ENCODE assay signal across 8 cellular contexts in genomic region chr10:110918269-110918632, GRCh38. TPM values are rescaled to one million over a fixed set of nuclear protein-coding genes. Genes with fewer than 3 reads are reported as not detected.
DNase-seq lines count a peak whose midpoint lies in the region; ATAC-seq and TF ChIP-seq lines count a peak whose summit lies in the region.

No MANE protein-coding gene starts in this region.

- DNase-seq in MG63 (peak; percentile 97), epithelial cell of prostate (ENCODE audit: low read depth, low spot score) (peak; percentile 69), stromal cell of bone marrow (ENCODE audit: low read depth) (peak; percentile 94)
- DNase-seq in activated CD4-positive, alpha-beta T cell treated with anti-CD3 and anti-CD28 coated beads for 48 hours, result peak; percentile 92

- peaks cover 12% of the 10 kb centered on the region for H4K20me1 ChIP-seq in DOHH2 (ENCODE audit: control insufficient read depth, insufficient read depth, low read depth, low read length)

- peaks cover 58% of the 10 kb centered on the region for H3K4me1 ChIP-seq in DOHH2 (ENCODE audit: control insufficient read depth, low read length)
- H3K4me1 ChIP-seq in muscle layer of duodenum (ENCODE audit: control insufficient read depth in 1 of 2, insufficient read depth in 2 of 2, low read length in 2 of 2), result peaks cover 5 to 18% of the 10 kb centered on the region in 2 donors

- TF ChIP-seq CTCF in DOHH2 (IDR thresholded peaks at IDR 0.05; ENCODE audit: low read depth, low read length, poor library complexity, severe bottlenecking), result no peak

- peaks cover 8% of the 10 kb centered on the region for H3F3A ChIP-seq in DOHH2 (ENCODE audit: control insufficient read depth, insufficient read depth)

- peak overlapping the region; percentile 84 for H3K27ac ChIP-seq in DOHH2 (ENCODE audit: low read depth, low read length)
- H3K27ac ChIP-seq in epithelial cell of prostate, result peak overlapping the region; percentile 96
- H3K27ac ChIP-seq in muscle layer of duodenum (ENCODE audit: low read length), result peak overlapping the region; percentile 98

- H3K9me2 ChIP-seq in DOHH2 (replicated peaks; ENCODE audit: control insufficient read depth, low read length), result no peaks in the 10 kb centered on the region

- H3K4me3 ChIP-seq in DOHH2 (ENCODE audit: low read length) (peak overlapping the region; percentile 88), MG63 (peak overlapping the region; percentile 86), muscle layer of duodenum (ENCODE audit: low read depth in 1 of 2, low read length in 2 of 2) (peak overlapping the region; percentile 62 to 97)

- H3K27me3 ChIP-seq in DOHH2 (ENCODE audit: control insufficient read depth, low read length) (no peaks in the 10 kb centered on the region), MG63 (no peaks in the 10 kb centered on the region), muscle layer of duodenum (ENCODE audit: low read depth, low read length) (no peaks in the 10 kb centered on the region)

- H3K9me3 ChIP-seq in DOHH2 (ENCODE audit: control insufficient read depth, insufficient read depth, low read length) (no peaks in the 10 kb centered on the region), MG63 (no peaks in the 10 kb centered on the region), muscle layer of duodenum (ENCODE audit: control insufficient read depth in 1 of 2, low read length in 2 of 2) (no peaks in the 10 kb centered on the region)

- ATAC-seq in GM19467 (IDR thresholded peaks at IDR 0.05; ENCODE audit: unreplicated experiment) (no peak), GM18519 (IDR thresholded peaks at IDR 0.05; ENCODE audit: low FRiP score, unreplicated experiment) (no peak)

- H3K79me2 ChIP-seq in DOHH2 (ENCODE audit: control insufficient read depth, low read length), result peaks cover 41% of the 10 kb centered on the region

- H3K36me3 ChIP-seq in DOHH2 (ENCODE audit: control insufficient read depth, low read length), result peaks cover 23% of the 10 kb centered on the region
- peaks cover 3% of the 10 kb centered on the region; the same call in 1 of the 2 replicates for H3K36me3 ChIP-seq in MG63
- peaks cover 0 to 6% of the 10 kb centered on the region in 2 donors for H3K36me3 ChIP-seq in muscle layer of duodenum (ENCODE audit: control insufficient read depth in 1 of 2, insufficient read depth in 2 of 2, low read length in 2 of 2)

- H3K4me2 ChIP-seq in DOHH2 (ENCODE audit: low read length), result peak overlapping the region; percentile 88

RNA-seq across cellular contexts. Expression of gene BBIP1, which starts 0.7 kb away (rescaled TPM):
- total RNA-seq in MG63 (2014; rRNA removed; shearing (Covaris generic); ENCODE audit: low replicate concordance), result 13.1 and 28.5 TPM in 2 replicates

RNA-seq across cellular contexts. Expression of gene SHOC2, which starts 1.2 kb away (rescaled TPM):
- 11.1 and 15.4 TPM in 2 replicates for total RNA-seq in MG63 (2014; rRNA removed; shearing (Covaris generic); ENCODE audit: low replicate concordance)

RNA-seq across cellular contexts. Expression of gene PDCD4, which starts 46.5 kb away (rescaled TPM):
- 20.0 and 25.8 TPM in 2 replicates for total RNA-seq in MG63 (2014; rRNA removed; shearing (Covaris generic); ENCODE audit: low replicate concordance)
